Comparison of ENCODE assay signal across 12 cellular contexts in the genomic region with DNA sequence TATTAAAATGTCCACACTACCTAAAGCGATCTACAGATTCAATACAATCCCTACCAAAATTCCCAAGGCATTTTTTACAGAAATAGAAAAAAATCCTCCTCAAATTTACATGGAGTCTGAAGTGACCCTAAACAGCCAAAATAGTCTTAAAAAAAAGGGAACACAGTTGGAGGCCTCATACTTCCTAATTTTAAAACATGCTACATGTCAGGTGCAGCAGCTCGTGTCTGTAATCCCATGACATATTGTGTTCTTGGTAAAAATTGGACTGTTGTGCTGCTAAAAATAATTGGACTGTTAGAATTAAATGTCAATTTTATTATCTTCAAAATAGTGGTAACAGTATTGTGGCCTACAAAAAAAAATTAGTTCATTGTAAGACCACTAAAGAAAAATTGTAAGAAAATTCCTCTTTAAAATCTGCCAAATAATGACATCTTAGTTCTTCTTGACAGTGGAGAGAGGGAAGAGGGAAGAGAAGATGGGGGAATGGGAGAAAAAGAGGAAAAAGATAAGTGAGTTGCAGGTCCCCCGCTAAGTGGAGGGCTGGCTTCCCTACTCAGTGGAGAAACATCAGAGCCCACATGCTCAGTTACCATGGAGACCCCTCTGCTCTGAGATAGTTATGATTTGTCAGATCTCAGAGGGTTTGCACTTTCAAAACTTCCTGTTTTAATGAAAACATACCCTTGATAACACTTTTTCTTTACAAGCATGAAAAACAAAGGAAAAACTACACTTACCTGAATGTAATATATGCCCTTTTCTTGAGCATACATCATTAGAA. TPM values are rescaled to one million over a fixed set of nuclear protein-coding genes. Genes with fewer than 3 reads are reported as not detected.
DNase-seq lines count a peak whose midpoint lies in the region; ATAC-seq, FAIRE-seq and TF ChIP-seq lines count a peak whose summit lies in the region.
"Had no signal": no experiment of that assay in that cellular context is flagged by ENCODE, and none has a peak within 500 bp of the region (broad histone marks: within the 10 kb centered on the region; RNA-seq: fewer than 3 reads in every experiment).

No MANE protein-coding gene starts in this region.

- no peak overlapping the region for H3K23ac ChIP-seq in mesendoderm (ENCODE audit: low read length)

- ATAC-seq in activated naive CD8-positive, alpha-beta T cell treated with anti-CD3 and anti-CD28 coated beads, Interleukin-2, amount 10 ng/mL, durations not matched to agents 7 days and 5 days (ENCODE audit: low read depth), result peak; percentile 53
- peak; percentile 80 for ATAC-seq in stimulated activated effector memory CD8-positive, alpha-beta T cell treated with anti-CD3 and anti-CD28 coated beads, Interleukin-12 subunit alpha, Interleukin-12 subunit beta, amount 100 ng/mL, for 72 hours

- H3K27ac ChIP-seq in mesendoderm (ENCODE audit: low read depth, low read length), result no peak overlapping the region
- H3K27ac ChIP-seq in WERI-Rb-1, result no peak overlapping the region
- peak overlapping the region in 1 of 2 donors; percentile 58 for H3K27ac ChIP-seq in small intestine (ENCODE audit: low read depth in 1 of 2, low read length in 1 of 2)
- H3K27ac ChIP-seq: ascending aorta had no signal

- H3K4ac ChIP-seq in mesendoderm (ENCODE audit: low read depth, low read length), result no peak overlapping the region

- H3K4me1 ChIP-seq in mesendoderm (ENCODE audit: control insufficient read depth, low read depth, low read length) (no peaks in the 10 kb centered on the region), small intestine (ENCODE audit: control insufficient read depth in 2 of 2, insufficient read depth in 1 of 2, low read depth in 1 of 2, low read length in 1 of 2) (no peaks in the 10 kb centered on the region)
- H3K4me1 ChIP-seq: ascending aorta, BE2C had no signal

- H3K27me3 ChIP-seq in mesendoderm (ENCODE audit: insufficient read depth, low read length, poor library complexity) (no peaks in the 10 kb centered on the region), WERI-Rb-1 (ENCODE audit: insufficient read depth, low read depth, severe bottlenecking) (no peaks in the 10 kb centered on the region), small intestine (ENCODE audit: control insufficient read depth in 2 of 2, insufficient read depth in 2 of 2, low read length in 2 of 2) (no peaks in the 10 kb centered on the region)
- H3K27me3 ChIP-seq: ascending aorta, BE2C had no signal

- H2AK5ac ChIP-seq in mesendoderm (ENCODE audit: low read length), result no peak overlapping the region

- H3K4me2 ChIP-seq in mesendoderm (ENCODE audit: low read length), result no peak overlapping the region

- no peaks in the 10 kb centered on the region for H3K9me3 ChIP-seq in WERI-Rb-1 (ENCODE audit: severe bottlenecking)
- H3K9me3 ChIP-seq in small intestine (ENCODE audit: control insufficient read depth, low read depth), result no peaks in the 10 kb centered on the region
- H3K9me3 ChIP-seq: ascending aorta, BE2C had no signal

- H3K18ac ChIP-seq in mesendoderm (ENCODE audit: low read length), result no peak overlapping the region

- TF ChIP-seq CTCF in WERI-Rb-1 (IDR thresholded peaks at IDR 0.05; ENCODE audit: low read depth, low read length), result no peak

- no peak overlapping the region for H4K5ac ChIP-seq in mesendoderm (ENCODE audit: low read length)

- no CpG with 5 or more reads among the region's 3 CpGs for WGBS in mesendoderm (ENCODE audit: extremely low coverage, insufficient coverage, low lambda C conversion rate)
- WGBS in small intestine, 3 donors, result 80 to 91% (median 90%) methylated on average over 3 of the region's 3 CpGs

- no peaks in the 10 kb centered on the region for H3K36me3 ChIP-seq in mesendoderm (ENCODE audit: control insufficient read depth, insufficient read depth, low read length)
- H3K36me3 ChIP-seq in WERI-Rb-1, result no peaks in the 10 kb centered on the region
- H3K36me3 ChIP-seq in small intestine (ENCODE audit: control insufficient read depth in 2 of 2, insufficient read depth in 2 of 2, low read length in 2 of 2), result peaks cover 0 to 2% of the 10 kb centered on the region in 2 donors
- H3K36me3 ChIP-seq: ascending aorta, BE2C had no signal

- no peaks in the 10 kb centered on the region for H3K27me3 Mint-ChIP-seq in activated T-cell treated with anti-CD3 and anti-CD28 coated beads, Interleukin-2, amount 50 U/mL, for 24 hours
- H3K27me3 Mint-ChIP-seq in activated naive CD8-positive, alpha-beta T cell treated with anti-CD3 and anti-CD28 coated beads, Interleukin-2, amount 10 ng/mL, durations not matched to agents 7 days and 5 days, result no peaks in the 10 kb centered on the region

- H2BK15ac ChIP-seq in mesendoderm (replicated peaks; ENCODE audit: low read depth), result no peak overlapping the region

- H3K27ac Mint-ChIP-seq in activated T-cell treated with anti-CD3 and anti-CD28 coated beads, Interleukin-2, amount 50 U/mL, for 24 hours, result peak overlapping the region; percentile 92
- peak overlapping the region; percentile 84 for H3K27ac Mint-ChIP-seq in activated naive CD8-positive, alpha-beta T cell treated with anti-CD3 and anti-CD28 coated beads, Interleukin-2, amount 10 ng/mL, durations not matched to agents 7 days and 5 days
- peak overlapping the region; percentile 90 for H3K27ac Mint-ChIP-seq in stimulated activated effector memory CD8-positive, alpha-beta T cell treated with anti-CD3 and anti-CD28 coated beads, Interleukin-12 subunit alpha, Interleukin-12 subunit beta, amount 100 ng/mL, for 72 hours

- no peaks in the 10 kb centered on the region for H3K79me2 ChIP-seq in mesendoderm (ENCODE audit: control insufficient read depth, insufficient read depth, low read length)

- peaks cover 45% of the 10 kb centered on the region for H3K36me3 Mint-ChIP-seq in activated T-cell treated with anti-CD3 and anti-CD28 coated beads, Interleukin-2, amount 50 U/mL, for 24 hours (ENCODE audit: low read depth)
- H3K36me3 Mint-ChIP-seq in activated naive CD8-positive, alpha-beta T cell treated with anti-CD3 and anti-CD28 coated beads, Interleukin-2, amount 10 ng/mL, durations not matched to agents 7 days and 5 days, result peaks cover 39% of the 10 kb centered on the region
- H3K36me3 Mint-ChIP-seq in stimulated activated effector memory CD8-positive, alpha-beta T cell treated with anti-CD3 and anti-CD28 coated beads, Interleukin-12 subunit alpha, Interleukin-12 subunit beta, amount 100 ng/mL, for 72 hours, result peaks cover 31% of the 10 kb centered on the region

- peaks cover 84% of the 10 kb centered on the region for H3K4me1 Mint-ChIP-seq in activated T-cell treated with anti-CD3 and anti-CD28 coated beads, Interleukin-2, amount 50 U/mL, for 24 hours (ENCODE audit: low read depth)
- peaks cover 75% of the 10 kb centered on the region for H3K4me1 Mint-ChIP-seq in activated naive CD8-positive, alpha-beta T cell treated with anti-CD3 and anti-CD28 coated beads, Interleukin-2, amount 10 ng/mL, durations not matched to agents 7 days and 5 days
- peaks cover 70% of the 10 kb centered on the region for H3K4me1 Mint-ChIP-seq in stimulated activated effector memory CD8-positive, alpha-beta T cell treated with anti-CD3 and anti-CD28 coated beads, Interleukin-12 subunit alpha, Interleukin-12 subunit beta, amount 100 ng/mL, for 72 hours

- POLR2A ChIA-PET in activated naive CD8-positive, alpha-beta T cell treated with anti-CD3 and anti-CD28 coated beads, Interleukin-2, amount 10 ng/mL, durations not matched to agents 7 days and 5 days (lab: Charles Lee), result interaction anchor here (0.8 kb wide), 1 partner anchor 117 kb away, joined by 4 read pairs; no protein-coding TSS in a partner anchor

- H3K9me3 Mint-ChIP-seq in activated T-cell treated with anti-CD3 and anti-CD28 coated beads, Interleukin-2, amount 50 U/mL, for 24 hours, result peaks cover under 1% of the 10 kb centered on the region
- no peaks in the 10 kb centered on the region for H3K9me3 Mint-ChIP-seq in activated naive CD8-positive, alpha-beta T cell treated with anti-CD3 and anti-CD28 coated beads, Interleukin-2, amount 10 ng/mL, durations not matched to agents 7 days and 5 days
- H3K9me3 Mint-ChIP-seq in stimulated activated effector memory CD8-positive, alpha-beta T cell treated with anti-CD3 and anti-CD28 coated beads, Interleukin-12 subunit alpha, Interleukin-12 subunit beta, amount 100 ng/mL, for 72 hours, result peaks cover under 1% of the 10 kb centered on the region

- H3K4me3 ChIP-seq in mesendoderm (ENCODE audit: low read length) (no peak overlapping the region), WERI-Rb-1 (ENCODE audit: low read depth, low read length) (no peak overlapping the region), small intestine (ENCODE audit: low read depth in 1 of 2, low read length in 2 of 2) (no peak overlapping the region)
- H3K4me3 ChIP-seq: ascending aorta, skin epidermis had no signal

- H3K56ac ChIP-seq in mesendoderm (ENCODE audit: low read length), result no peak overlapping the region

- H3K79me1 ChIP-seq in mesendoderm (ENCODE audit: low read length), result no peaks in the 10 kb centered on the region

- no peak overlapping the region for H4K8ac ChIP-seq in mesendoderm (ENCODE audit: low read depth, low read length)

- peak overlapping the region; percentile 58 for H3K4me3 Mint-ChIP-seq in activated T-cell treated with anti-CD3 and anti-CD28 coated beads, Interleukin-2, amount 50 U/mL, for 24 hours
- H3K4me3 Mint-ChIP-seq in activated naive CD8-positive, alpha-beta T cell treated with anti-CD3 and anti-CD28 coated beads, Interleukin-2, amount 10 ng/mL, durations not matched to agents 7 days and 5 days, result peak overlapping the region; percentile 63
- H3K4me3 Mint-ChIP-seq in stimulated activated effector memory CD8-positive, alpha-beta T cell treated with anti-CD3 and anti-CD28 coated beads, Interleukin-12 subunit alpha, Interleukin-12 subunit beta, amount 100 ng/mL, for 72 hours, result peak overlapping the region; percentile 72

- no peak for FAIRE-seq in small intestine (lab: Jason Lieb, UNC)

- no peak overlapping the region for H3K9ac ChIP-seq in mesendoderm (ENCODE audit: low read length)

- H2BK120ac ChIP-seq in mesendoderm (ENCODE audit: low read depth, low read length), result no peak overlapping the region

- H2BK5ac ChIP-seq in mesendoderm (ENCODE audit: low read length), result no peak overlapping the region

- DNase-seq in activated T-cell treated with anti-CD3 and anti-CD28 coated beads, Interleukin-2, amount 50 U/mL, for 24 hours, result no peak
- no peak for DNase-seq in activated T-cell treated with anti-CD3 and anti-CD28 coated beads, Interleukin-2, amount 50 U/mL, for 1 hour
- peak; percentile 23 for DNase-seq in NOMO-1 treated with dmso at 0.1 percent for 144 hours (lab: John Stamatoyannopoulos, UW; ENCODE audit: unreplicated experiment)
- no peak for DNase-seq in activated naive CD8-positive, alpha-beta T cell treated with anti-CD3 and anti-CD28 coated beads, Interleukin-2, amount 10 ng/mL, durations not matched to agents 7 days and 5 days
- DNase-seq in stimulated activated effector memory CD8-positive, alpha-beta T cell treated with anti-CD3 and anti-CD28 coated beads, Interleukin-12 subunit alpha, Interleukin-12 subunit beta, amount 100 ng/mL, for 72 hours (ENCODE audit: low spot score in 2 of 2), result no peak
- no peak for DNase-seq in mesendoderm
- DNase-seq in WERI-Rb-1, result no peak
- no peak for DNase-seq in small intestine
- DNase-seq: BE2C, NCI-H1048 had no signal

RNA-seq across cellular contexts. Expression of gene UNC50, which starts 46.5 kb away (rescaled TPM):
- total RNA-seq in activated naive CD8-positive, alpha-beta T cell treated with anti-CD3 and anti-CD28 coated beads, Interleukin-2, amount 10 ng/mL, durations not matched to agents 7 days and 5 days, result 10 to 100 TPM; 31.3 to 34.9 TPM
- polyA plus RNA-seq in mesendoderm (2013, experiment 1 of 2), result 56.6 TPM
- polyA plus RNA-seq in mesendoderm (2013, experiment 2 of 2), result 54.3 TPM
- polyA plus RNA-seq in small intestine, result 10 to 100 TPM; 17.0 to 33.9 (median 20.8) TPM

RNA-seq across cellular contexts. Expression of gene COA5, which starts 46.6 kb away (rescaled TPM):
- total RNA-seq in activated naive CD8-positive, alpha-beta T cell treated with anti-CD3 and anti-CD28 coated beads, Interleukin-2, amount 10 ng/mL, durations not matched to agents 7 days and 5 days, result 10 to 100 TPM; 36.2 to 36.7 TPM
- 30.2 TPM for polyA plus RNA-seq in mesendoderm (2013, experiment 1 of 2)
- 29.8 TPM for polyA plus RNA-seq in mesendoderm (2013, experiment 2 of 2)
- polyA plus RNA-seq in small intestine, result 10 to 100 TPM; 29.7 to 42.5 (median 31.1) TPM
